ENCODE assay signal across 13 cellular contexts in the genomic region with DNA sequence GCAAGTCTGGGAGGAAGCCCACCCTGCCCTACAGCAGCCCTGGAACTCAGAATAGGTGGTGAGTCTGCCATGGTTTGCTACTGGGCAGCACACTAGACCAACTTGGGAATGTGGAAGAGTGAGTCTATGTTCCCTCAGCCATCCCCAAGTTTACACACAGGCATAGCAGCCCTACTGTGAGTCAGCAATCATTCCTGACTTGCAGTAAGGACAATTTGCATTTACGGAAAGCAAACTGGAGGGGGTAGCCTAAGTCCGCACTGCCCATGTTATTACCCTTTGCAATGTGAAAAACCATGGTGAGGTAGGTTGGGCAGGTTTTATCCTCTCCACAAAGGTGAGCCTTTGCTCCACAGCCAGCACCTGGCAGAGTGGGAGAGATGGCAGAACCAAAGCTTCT. TPM values are rescaled to one million over a fixed set of nuclear protein-coding genes. Genes with fewer than 3 reads are reported as not detected.
DNase-seq lines count a peak whose midpoint lies in the region; ATAC-seq and TF ChIP-seq lines count a peak whose summit lies in the region.
"Had no signal": no experiment of that assay in that cellular context is flagged by ENCODE, and none has a peak within 500 bp of the region (broad histone marks: within the 10 kb centered on the region; RNA-seq: fewer than 3 reads in every experiment).

No MANE protein-coding gene starts in this region.

- H3K9me3 Mint-ChIP-seq in GM23338: no peaks in the 10 kb centered on the region
- H3K9me3 Mint-ChIP-seq in activated naive CD8-positive, alpha-beta T cell treated with anti-CD3 and anti-CD28 coated beads for 36 hours: no peaks in the 10 kb centered on the region

- peaks cover 19% of the 10 kb centered on the region for H3K4me1 Mint-ChIP-seq in GM23338
- H3K4me1 Mint-ChIP-seq in activated naive CD8-positive, alpha-beta T cell treated with anti-CD3 and anti-CD28 coated beads for 36 hours: peaks cover 65% of the 10 kb centered on the region

- H3K79me2 ChIP-seq in GM23338 (replicated peaks; ENCODE audit: insufficient read depth): peaks cover 6% of the 10 kb centered on the region; the same call in 1 of the 2 replicates

- no peak overlapping the region for H2AFZ ChIP-seq in GM23338

- peak overlapping the region; percentile 89; the same call in 1 of the 2 replicates for H3K27ac Mint-ChIP-seq in GM23338
- peak overlapping the region; percentile 97 for H3K27ac Mint-ChIP-seq in activated naive CD8-positive, alpha-beta T cell treated with anti-CD3 and anti-CD28 coated beads for 36 hours

- no peak for TF ChIP-seq CTCF in GM23338 (conservative IDR thresholded peaks at IDR 0.05; ENCODE audit: low read depth in 2 of 2)

- peaks cover 11% of the 10 kb centered on the region for H3K27me3 Mint-ChIP-seq in GM23338 (ENCODE audit: insufficient read depth, low read depth, poor library complexity)
- H3K27me3 Mint-ChIP-seq in activated naive CD8-positive, alpha-beta T cell treated with anti-CD3 and anti-CD28 coated beads for 36 hours: no peaks in the 10 kb centered on the region

- DNase-seq in GM23338 (ENCODE audit: low spot score) (no peak), dedifferentiated amniotic fluid mesenchymal stem cell (ENCODE audit: extremely low spot score) (no peak), foreskin melanocyte (no peak)
- no peak for DNase-seq in activated naive CD8-positive, alpha-beta T cell treated with anti-CD3 and anti-CD28 coated beads for 36 hours
- DNase-seq: MG63; NCI-H446 treated with DMSO at 0.1 percent for 48 hours; ovary; stimulated activated CD4-positive, alpha-beta T cell treated with anti-CD3 and anti-CD28 coated beads, Interleukin-4, amount 100 ng/mL, for 1 hour had no signal

- peaks cover 36% of the 10 kb centered on the region for H3K36me3 ChIP-seq in BLaER1
- no peaks in the 10 kb centered on the region for H3K36me3 ChIP-seq in GM23338 (ENCODE audit: insufficient read depth)
- H3K36me3 ChIP-seq in muscle layer of duodenum (ENCODE audit: control insufficient read depth in 1 of 2, insufficient read depth in 2 of 2, low read length in 2 of 2): peaks cover 13 to 41% of the 10 kb centered on the region in 2 donors
- H3K36me3 ChIP-seq: ovary had no signal

- no peak overlapping the region for H3K4me3 Mint-ChIP-seq in GM23338
- peak overlapping the region; percentile 67 for H3K4me3 Mint-ChIP-seq in activated naive CD8-positive, alpha-beta T cell treated with anti-CD3 and anti-CD28 coated beads for 36 hours

- peak overlapping the region; percentile 100 for H3K4me2 ChIP-seq in BLaER1
- H3K4me2 ChIP-seq in GM23338: no peak overlapping the region

- H3K27me3 ChIP-seq in BLaER1 (no peaks in the 10 kb centered on the region), GM23338 (ENCODE audit: insufficient read depth) (no peaks in the 10 kb centered on the region), muscle layer of duodenum (ENCODE audit: low read depth, low read length) (no peaks in the 10 kb centered on the region)
- H3K27me3 ChIP-seq: body of pancreas, MG63, ovary had no signal

- peaks cover 33% of the 10 kb centered on the region for H3K36me3 Mint-ChIP-seq in GM23338 (ENCODE audit: low read depth)
- H3K36me3 Mint-ChIP-seq in activated naive CD8-positive, alpha-beta T cell treated with anti-CD3 and anti-CD28 coated beads for 36 hours: peaks cover 32% of the 10 kb centered on the region

- H3K27ac ChIP-seq in BLaER1 (peak overlapping the region; percentile 100), GM23338 (ENCODE audit: low read depth) (0 out of 2 replicates have a peak overlapping the region, but pooled peaks have one; percentile 50), muscle layer of duodenum (ENCODE audit: low read length) (peak overlapping the region; percentile 26)
- H3K27ac ChIP-seq: ovary had no signal

- H3K4me3 ChIP-seq in BLaER1: peak overlapping the region; percentile 37; the same call in 1 of the 2 replicates
- no peak overlapping the region for H3K4me3 ChIP-seq in GM23338
- H3K4me3 ChIP-seq in muscle layer of duodenum (ENCODE audit: low read depth in 1 of 2, low read length in 2 of 2): no peak overlapping the region
- H3K4me3 ChIP-seq: body of pancreas, MG63, ovary had no signal

- H3F3A ChIP-seq in GM23338 (replicated peaks; ENCODE audit: low read depth): peaks cover 14% of the 10 kb centered on the region

- H3K9me2 ChIP-seq in GM23338 (ENCODE audit: insufficient read depth): no peaks in the 10 kb centered on the region

- H4K20me1 ChIP-seq in BLaER1 (no peaks in the 10 kb centered on the region), GM23338 (replicated peaks; ENCODE audit: insufficient read depth) (no peaks in the 10 kb centered on the region)

- H3K9me3 ChIP-seq in BLaER1: no peaks in the 10 kb centered on the region
- no peaks in the 10 kb centered on the region for H3K9me3 ChIP-seq in muscle layer of duodenum (ENCODE audit: control insufficient read depth in 1 of 2, low read length in 2 of 2)
- H3K9me3 ChIP-seq: body of pancreas, MG63, ovary had no signal

- ATAC-seq in GM23338: no peak
- ATAC-seq in HG03025 (IDR thresholded peaks at IDR 0.05; ENCODE audit: low FRiP score, unreplicated experiment): no peak
- ATAC-seq in HG02798 (IDR thresholded peaks at IDR 0.05; ENCODE audit: poor library complexity, unreplicated experiment): no peak
- ATAC-seq: body of pancreas had no signal

- H3K9ac ChIP-seq in BLaER1: peak overlapping the region; percentile 48

- H3K4me1 ChIP-seq in BLaER1: peaks cover 81% of the 10 kb centered on the region
- H3K4me1 ChIP-seq in GM23338 (ENCODE audit: insufficient read depth): peaks cover 7% of the 10 kb centered on the region
- H3K4me1 ChIP-seq in muscle layer of duodenum (ENCODE audit: control insufficient read depth in 1 of 2, insufficient read depth in 2 of 2, low read length in 2 of 2): peaks cover 22 to 24% of the 10 kb centered on the region in 2 donors

TF ChIP-seq in GM23338, 12 proteins besides CTCF, POLR2A, EP300 and RAD21 (continues in another document):
- no peak for TF ChIP-seq EZH2 (IDR thresholded peaks at IDR 0.05; ENCODE audit: low read depth, unreplicated experiment)
- TF ChIP-seq ZNF331 (CRISPR knock-in tag; IDR thresholded peaks at IDR 0.05; ENCODE audit: low read depth): no peak
- no peak for TF ChIP-seq EZH2phosphoT487 (IDR thresholded peaks at IDR 0.05; ENCODE audit: unreplicated experiment)
- TF ChIP-seq CREB1 (CRISPR knock-in tag; IDR thresholded peaks at IDR 0.05; ENCODE audit: low read depth): no peak

RNA-seq across cellular contexts. Expression of gene TCTA, which starts 4.6 kb away (rescaled TPM):
- total RNA-seq in GM23338 (2014; rRNA removed; shearing (Covaris generic)): 5.0 and 9.7 TPM in 2 replicates
- polyA plus RNA-seq in GM23338 (2016; fragmentation: Nextera tagmentation; extraction: Ambion mirVana): 3.9 and 4.0 TPM in 2 replicates
- total RNA-seq in activated naive CD8-positive, alpha-beta T cell treated with anti-CD3 and anti-CD28 coated beads for 36 hours: 10 to 100 TPM; 10.2 to 10.5 TPM

RNA-seq across cellular contexts. Expression of gene RHOA, which starts 5.1 kb away (rescaled TPM):
- 373 and 421 TPM in 2 replicates for total RNA-seq in GM23338 (2014; rRNA removed; shearing (Covaris generic))
- 234 and 248 TPM in 2 replicates for polyA plus RNA-seq in GM23338 (2016; fragmentation: Nextera tagmentation; extraction: Ambion mirVana)
- 100 to 1,000 TPM; 414 to 420 TPM for total RNA-seq in activated naive CD8-positive, alpha-beta T cell treated with anti-CD3 and anti-CD28 coated beads for 36 hours

RNA-seq across cellular contexts. Expression of gene AMT, which starts 5.4 kb away (rescaled TPM):
- 32.8 and 39.9 TPM in 2 replicates for total RNA-seq in GM23338 (2014; rRNA removed; shearing (Covaris generic))
- polyA plus RNA-seq in GM23338 (2016; fragmentation: Nextera tagmentation; extraction: Ambion mirVana): 34.1 and 35.6 TPM in 2 replicates
- 1 to 10 TPM in 1 of 2 experiments, under 1 TPM in 1; 0.42 to 2.0 TPM for total RNA-seq in activated naive CD8-positive, alpha-beta T cell treated with anti-CD3 and anti-CD28 coated beads for 36 hours

RNA-seq across cellular contexts. Expression of gene NICN1, which starts 12.3 kb away (rescaled TPM):
- 5.9 and 7.3 TPM in 2 replicates for total RNA-seq in GM23338 (2014; rRNA removed; shearing (Covaris generic))
- 2.8 and 4.2 TPM in 2 replicates for polyA plus RNA-seq in GM23338 (2016; fragmentation: Nextera tagmentation; extraction: Ambion mirVana)
- total RNA-seq in activated naive CD8-positive, alpha-beta T cell treated with anti-CD3 and anti-CD28 coated beads for 36 hours: 1 to 10 TPM; 7.3 to 8.7 TPM

RNA-seq across cellular contexts. Expression of gene DAG1, which starts 53.2 kb away (rescaled TPM):
- total RNA-seq in GM23338 (2014; rRNA removed; shearing (Covaris generic)): 152 and 167 TPM in 2 replicates
- polyA plus RNA-seq in GM23338 (2016; fragmentation: Nextera tagmentation; extraction: Ambion mirVana): 29.6 and 29.9 TPM in 2 replicates
- total RNA-seq in activated naive CD8-positive, alpha-beta T cell treated with anti-CD3 and anti-CD28 coated beads for 36 hours: 10 to 100 TPM; 10.8 to 12.3 TPM

Comparison
In these comparisons a context has a peak if more than half of its experiments do, and no peak if none do; other contexts are left out.
1. H3K27ac ChIP-seq: peak in every context shown above with its lines; median percentile 100 in BLaER1; 50 in GM23338; 26 in muscle layer of duodenum.
2. RNA of gene AMT, which starts 5.4 kb away (total RNA-seq): 32.8 to 39.9 TPM in GM23338; 0.42 to 2.0 TPM in activated naive CD8-positive, alpha-beta T cell treated with anti-CD3 and anti-CD28 coated beads for 36 hours; every median in the first group is over 10 times any median in the second.